In the genomic region with DNA sequence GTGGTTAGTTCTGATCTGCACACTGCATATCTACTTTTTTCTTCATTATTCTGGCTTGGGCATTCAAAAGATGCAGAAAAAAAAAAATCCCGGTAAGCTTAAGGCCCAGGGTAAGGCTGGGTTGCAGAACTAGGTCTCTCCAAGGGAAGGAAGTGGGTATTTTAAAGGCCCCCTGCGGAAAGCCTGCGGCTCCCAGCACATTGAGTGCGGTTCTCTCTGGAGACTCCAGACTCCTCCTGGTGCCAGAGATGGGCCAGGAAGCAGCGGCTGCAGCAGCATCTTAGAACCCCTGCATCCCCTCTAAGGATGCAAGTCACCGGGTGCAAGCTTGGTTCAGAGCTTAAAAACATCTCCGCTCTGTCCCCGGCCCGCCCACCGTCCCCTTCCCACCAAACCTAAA, we compare ENCODE assay signal across 8 cellular contexts. TPM values are rescaled to one million over a fixed set of nuclear protein-coding genes. Genes with fewer than 3 reads are reported as not detected.
DNase-seq lines count a peak whose midpoint lies in the region; ATAC-seq and TF ChIP-seq lines count a peak whose summit lies in the region.

No MANE protein-coding gene starts in this region.

- in situ Hi-C loops in gastrocnemius medialis (cut with MboI; ENCODE audit: low sequenced_read_pairs in 4 of 4), result no loop called here

- ATAC-seq in T-cell (replicated peaks in 1 of 4) (peak in 2 of 4 experiments; percentile 27 to 43), gastrocnemius medialis (no peak)

- H3K27me3 ChIP-seq in H7 (ENCODE audit: control insufficient read depth, insufficient read depth, low read length) (peaks cover 7% of the 10 kb centered on the region), right atrium auricular region (peaks cover 0 to 7% of the 10 kb centered on the region in 2 donors), gastrocnemius medialis (peaks cover 0 to 16% (median 8%) of the 10 kb centered on the region in 3 donors)

- POLR2A ChIA-PET in T-cell (lab: Charles Lee), result interaction anchor here in 1 of 2 donors (0.7 kb wide), 1 partner anchor 25 kb away, joined by 4 read pairs; no protein-coding TSS in a partner anchor

- H3K9me3 ChIP-seq in right atrium auricular region, result no peaks in the 10 kb centered on the region
- H3K9me3 ChIP-seq in gastrocnemius medialis, result no peaks in the 10 kb centered on the region

- no peaks in the 10 kb centered on the region for H3K36me3 ChIP-seq in H7 (replicated peaks; ENCODE audit: control insufficient read depth, insufficient read depth, low read length)
- H3K36me3 ChIP-seq in right atrium auricular region, result no peaks in the 10 kb centered on the region
- H3K36me3 ChIP-seq in gastrocnemius medialis, result no peaks in the 10 kb centered on the region

- DNase-seq in H7 (peak; percentile 79), T-cell (peak in 1 of 34 experiments; percentile 2), right atrium auricular region (ENCODE audit: low spot score) (no peak), gastrocnemius medialis (no peak), posterior cingulate gyrus (no peak), middle frontal gyrus (ENCODE audit: extremely low spot score, low spot score) (no peak)
- no peak for DNase-seq in activated CD4-positive, CD25-positive, alpha-beta regulatory T cell treated with anti-CD3 and anti-CD28 coated beads, Interleukin-2, amount 50 U/mL, for 72 hours
- no peak for DNase-seq in activated T-helper 1 cell treated with anti-CD3 and anti-CD28 coated beads, Interleukin-12 subunit alpha, Interleukin-12 subunit beta, Interleukin-2, Interleukin-4 antibody, amounts not matched to agents 30 ng/mL and 10 ng/mL and 1 ng/mL, durations not matched to agents 14 hours and 24 hours and 36 hours (ENCODE audit: low spot score)

- no peaks in the 10 kb centered on the region for H3K36me3 Mint-ChIP-seq in T-cell
- H3K36me3 Mint-ChIP-seq in activated T-helper 1 cell treated with anti-CD3 and anti-CD28 coated beads, Interleukin-12 subunit alpha, Interleukin-12 subunit beta, Interleukin-2, Interleukin-4 antibody, amounts not matched to agents 30 ng/mL and 10 ng/mL and 1 ng/mL, durations not matched to agents 14 hours and 24 hours and 36 hours (ENCODE audit: low read depth), result peaks cover 3% of the 10 kb centered on the region

- TF ChIP-seq CTCF in right atrium auricular region (IDR thresholded peaks at IDR 0.05), result no peak
- no peak for TF ChIP-seq CTCF in gastrocnemius medialis (IDR thresholded peaks at IDR 0.05 in 4 of 5, conservative IDR thresholded peaks at IDR 0.05 in 1 of 5)

- H3K27me3 Mint-ChIP-seq in T-cell, result peaks cover 23 to 26% of the 10 kb centered on the region in 2 donors
- H3K27me3 Mint-ChIP-seq in activated T-helper 1 cell treated with anti-CD3 and anti-CD28 coated beads, Interleukin-12 subunit alpha, Interleukin-12 subunit beta, Interleukin-2, Interleukin-4 antibody, amounts not matched to agents 30 ng/mL and 10 ng/mL and 1 ng/mL, durations not matched to agents 14 hours and 24 hours and 36 hours (ENCODE audit: insufficient read depth), result peaks cover 37% of the 10 kb centered on the region

- H3K4me3 ChIP-seq in H7 (ENCODE audit: insufficient read depth, low read depth, low read length) (peak overlapping the region; percentile 44), right atrium auricular region (peak overlapping the region; percentile 36 to 48), gastrocnemius medialis (peak overlapping the region; percentile 38 to 57 (median 45))

- H3K4me1 Mint-ChIP-seq in T-cell, result peaks cover 17 to 20% (median 18%) of the 10 kb centered on the region in 3 donors
- peaks cover 14% of the 10 kb centered on the region for H3K4me1 Mint-ChIP-seq in activated T-helper 1 cell treated with anti-CD3 and anti-CD28 coated beads, Interleukin-12 subunit alpha, Interleukin-12 subunit beta, Interleukin-2, Interleukin-4 antibody, amounts not matched to agents 30 ng/mL and 10 ng/mL and 1 ng/mL, durations not matched to agents 14 hours and 24 hours and 36 hours (ENCODE audit: low read depth)

- no peak overlapping the region for H3K27ac Mint-ChIP-seq in T-cell
- no peak overlapping the region for H3K27ac Mint-ChIP-seq in activated T-helper 1 cell treated with anti-CD3 and anti-CD28 coated beads, Interleukin-12 subunit alpha, Interleukin-12 subunit beta, Interleukin-2, Interleukin-4 antibody, amounts not matched to agents 30 ng/mL and 10 ng/mL and 1 ng/mL, durations not matched to agents 14 hours and 24 hours and 36 hours

- intact Hi-C loops in gastrocnemius medialis (cut with DNase I; ENCODE audit: low total_unique reads) (no loop called here), posterior cingulate gyrus (cut with DNase I) (no loop called here)
- intact Hi-C loops in activated T-helper 1 cell treated with anti-CD3 and anti-CD28 coated beads, Interleukin-12 subunit alpha, Interleukin-12 subunit beta, Interleukin-2, Interleukin-4 antibody, amounts not matched to agents 30 ng/mL and 10 ng/mL and 1 ng/mL, durations not matched to agents 14 hours and 24 hours and 36 hours (cut with micrococcal nuclease), result no loop called here

- peak overlapping the region; percentile 57 to 78 (median 59) for H3K4me3 Mint-ChIP-seq in T-cell
- no peak overlapping the region for H3K4me3 Mint-ChIP-seq in activated T-helper 1 cell treated with anti-CD3 and anti-CD28 coated beads, Interleukin-12 subunit alpha, Interleukin-12 subunit beta, Interleukin-2, Interleukin-4 antibody, amounts not matched to agents 30 ng/mL and 10 ng/mL and 1 ng/mL, durations not matched to agents 14 hours and 24 hours and 36 hours

- CTCF ChIA-PET in T-cell (lab: Charles Lee), result interaction anchor here (0.8 to 1.0 kb wide), 2 partner anchors 45 to 166 kb away, joined by 3 read pairs; no protein-coding TSS in a partner anchor

- no peaks in the 10 kb centered on the region for H3K9me3 Mint-ChIP-seq in T-cell
- H3K9me3 Mint-ChIP-seq in activated T-helper 1 cell treated with anti-CD3 and anti-CD28 coated beads, Interleukin-12 subunit alpha, Interleukin-12 subunit beta, Interleukin-2, Interleukin-4 antibody, amounts not matched to agents 30 ng/mL and 10 ng/mL and 1 ng/mL, durations not matched to agents 14 hours and 24 hours and 36 hours, result no peaks in the 10 kb centered on the region

- H3K27ac ChIP-seq in right atrium auricular region (no peak overlapping the region), gastrocnemius medialis (no peak overlapping the region)

- H3K4me1 ChIP-seq in right atrium auricular region (peaks cover 0 to 14% of the 10 kb centered on the region in 2 donors), gastrocnemius medialis (no peaks in the 10 kb centered on the region)

- no peak for TF ChIP-seq POLR2A in gastrocnemius medialis (IDR thresholded peaks at IDR 0.05)

RNA-seq across cellular contexts. Expression of gene TGIF1, which starts 49.5 kb away (rescaled TPM):
- total RNA-seq in H7 (2014; rRNA removed; shearing (Covaris generic)), result 329 and 333 TPM in 2 replicates
- 10 to 100 TPM; 40.5 to 90.5 (median 81.8) TPM for total RNA-seq in T-cell
- total RNA-seq in right atrium auricular region, result 10 to 100 TPM; 32.1 to 44.8 TPM
- 10 to 100 TPM; 33.8 to 90.8 (median 47.0) TPM for total RNA-seq in gastrocnemius medialis
- 47.7 and 52.1 TPM in 2 replicates for total RNA-seq in activated T-helper 1 cell treated with anti-CD3 and anti-CD28 coated beads, Interleukin-12 subunit alpha, Interleukin-12 subunit beta, Interleukin-2, Interleukin-4 antibody, amounts not matched to agents 30 ng/mL and 10 ng/mL and 1 ng/mL, durations not matched to agents 14 hours and 24 hours and 36 hours
